Comparison of ENCODE assay signal across 8 cellular contexts in genomic region chr2:20651731-20652099, GRCh38. TPM values are rescaled to one million over a fixed set of nuclear protein-coding genes. Genes with fewer than 3 reads are reported as not detected.
A peak's percentile ranks its signal among the peaks of the same experiment; 100 is the strongest.
DNase-seq lines count a peak whose midpoint lies in the region; TF ChIP-seq lines count a peak whose summit lies in the region.

No MANE protein-coding gene starts in this region.

- H3K27me3 Mint-ChIP-seq in endothelial cell (ENCODE audit: unreplicated experiment): peaks cover 21% of the 10 kb centered on the region

- H3K9me3 Mint-ChIP-seq in endothelial cell (ENCODE audit: unreplicated experiment): no peaks in the 10 kb centered on the region

- H3K4me1 Mint-ChIP-seq in endothelial cell (ENCODE audit: unreplicated experiment): peaks cover 43% of the 10 kb centered on the region

- DNase-seq in PC-9: no peak
- no peak for DNase-seq in endothelial cell (ENCODE audit: low spot score)
- no peak for DNase-seq in osteoblast (ENCODE audit: insufficient read length, low spot score, missing footprints)
- DNase-seq in NOMO-1 treated with DMSO at 0.1 percent for 48 hours (lab: John Stamatoyannopoulos, UW; ENCODE audit: unreplicated experiment): no peak
- no peak for DNase-seq in AG08396 (ENCODE audit: low spot score)
- no peak for DNase-seq in NCI-H146 (lab: John Stamatoyannopoulos, UW)
- no peak for DNase-seq in activated CD4-positive, alpha-beta T cell treated with anti-CD3 and anti-CD28 coated beads, Interleukin-2, amount 50 U/mL, for 48 hours

- no peaks in the 10 kb centered on the region for H3K79me2 ChIP-seq in PC-9 (ENCODE audit: low read depth)
- peaks cover 41% of the 10 kb centered on the region for H3K79me2 ChIP-seq in osteoblast (ENCODE audit: insufficient read depth, low read length)

- POLR2A ChIA-PET in PC-9 (lab: Charles Lee; ENCODE audit: unreplicated experiment): interaction anchor here (0.5 to 0.7 kb wide), 3 partner anchors 34 to 236 kb away, joined by 3 to 4 read pairs (median 4); no protein-coding TSS in a partner anchor

- H3K4me3 ChIP-seq in PC-9 (peak overlapping the region; percentile 69; the same call in 1 of the 2 replicates), osteoblast (ENCODE audit: insufficient read depth, low read length) (peak overlapping the region; percentile 89)

- H3K4me3 Mint-ChIP-seq in endothelial cell (ENCODE audit: unreplicated experiment): peak overlapping the region; percentile 95

- H3K36me3 ChIP-seq in PC-9 (ENCODE audit: low read depth) (no peaks in the 10 kb centered on the region), osteoblast (ENCODE audit: insufficient read depth, low read length) (no peaks in the 10 kb centered on the region)

- no peak for TF ChIP-seq CTCF in C4-2B (conservative IDR thresholded peaks at IDR 0.05)
- no peak for TF ChIP-seq CTCF in PC-9 (conservative IDR thresholded peaks at IDR 0.05)
- TF ChIP-seq CTCF in endothelial cell (IDR thresholded peaks at IDR 0.05; ENCODE audit: unreplicated experiment): no peak
- TF ChIP-seq CTCF in osteoblast (IDR thresholded peaks at IDR 0.05; ENCODE audit: extremely low read depth, low read depth, low read length): no peak

- no peaks in the 10 kb centered on the region for H3K9me2 ChIP-seq in PC-9 (ENCODE audit: insufficient read depth)

- no peak overlapping the region for H3K27ac Mint-ChIP-seq in endothelial cell (ENCODE audit: unreplicated experiment)

- no peaks in the 10 kb centered on the region for H3F3A ChIP-seq in PC-9 (ENCODE audit: insufficient read depth, low read depth)

- intact Hi-C loops in PC-9 (cut with micrococcal nuclease; ENCODE audit: unreplicated experiment): no loop called here

- peaks cover 17% of the 10 kb centered on the region for H3K36me3 Mint-ChIP-seq in endothelial cell (ENCODE audit: low read depth, unreplicated experiment)

- H4K20me1 ChIP-seq in PC-9 (ENCODE audit: insufficient read depth): no peaks in the 10 kb centered on the region
- peaks cover 16% of the 10 kb centered on the region for H4K20me1 ChIP-seq in osteoblast (ENCODE audit: insufficient read depth, low read length)

- H3K4me1 ChIP-seq in PC-9 (replicated peaks; ENCODE audit: insufficient read depth): peaks cover 12% of the 10 kb centered on the region
- peaks cover 15% of the 10 kb centered on the region for H3K4me1 ChIP-seq in osteoblast (ENCODE audit: insufficient read depth, low read length)

- H3K27me3 ChIP-seq in PC-9 (ENCODE audit: insufficient read depth, low read depth): no peaks in the 10 kb centered on the region
- peaks cover 17% of the 10 kb centered on the region for H3K27me3 ChIP-seq in osteoblast (ENCODE audit: insufficient read depth, low read length)

- no TSS peak for BruUV-seq in PC-9 (replicated peaks; lab: Mats Ljungman, UMichigan)

- peak overlapping the region; percentile 95 for H2AFZ ChIP-seq in PC-9
- peak overlapping the region; percentile 98 for H2AFZ ChIP-seq in osteoblast (ENCODE audit: low read length)

- no peaks in the 10 kb centered on the region for H3K9me3 ChIP-seq in PC-9 (ENCODE audit: insufficient read depth, low read depth)
- no peaks in the 10 kb centered on the region for H3K9me3 ChIP-seq in osteoblast (ENCODE audit: low read depth, low read length)

- CTCF ChIA-PET in PC-9 (lab: Charles Lee): interaction anchor here (0.6 to 1.7 kb wide), 6 partner anchors 9 to 368 kb away, joined by 3 to 8 read pairs (median 4); partner anchors contain the start of gene LDAH

- H3K4me2 ChIP-seq in PC-9: peak overlapping the region; percentile 92
- peak overlapping the region; percentile 90 for H3K4me2 ChIP-seq in osteoblast (ENCODE audit: insufficient read depth, low read length)

- H3K27ac ChIP-seq in C4-2B (peak overlapping the region; percentile 84), PC-9 (no peak overlapping the region), osteoblast (ENCODE audit: low read depth, low read length) (no peak overlapping the region)

RNA-seq across cellular contexts. Expression of gene HS1BP3, which starts 0.8 kb away (rescaled TPM):
- total RNA-seq in PC-9 (2021): 16.2 and 18.0 TPM in 2 replicates
- 33.6 TPM for total RNA-seq in endothelial cell (ENCODE audit: unreplicated experiment)
- 47.4 and 47.8 TPM in 2 replicates for total RNA-seq in osteoblast

RNA-seq across cellular contexts. Expression of gene GDF7, which starts 15.2 kb away (rescaled TPM):
- total RNA-seq in PC-9 (2021) (0.04 TPM in 1 of 2 replicates, not detected in the other), endothelial cell (ENCODE audit: unreplicated experiment) (11.2 TPM), osteoblast (under 0.01 TPM in 1 of 2 replicates, not detected in the other)

Comparison
In these comparisons a context has a peak if more than half of its experiments do, and no peak if none do; other contexts are left out.
1. RNA of gene GDF7, which starts 15.2 kb away (total RNA-seq): 11.2 TPM in endothelial cell (single experiment); 0.04 TPM in PC-9 and under 0.01 TPM in osteoblast; every median in the first group is over 10 times any median in the second.